In genomic region chr14:75247286-75247922, GRCh38 we compare ENCODE assay signal across 11 cellular contexts. TPM values are rescaled to one million over a fixed set of nuclear protein-coding genes. Genes with fewer than 3 reads are reported as not detected.
DNase-seq lines count a peak whose midpoint lies in the region; ATAC-seq and TF ChIP-seq lines count a peak whose summit lies in the region.
"Had no signal": no experiment of that assay in that cellular context is flagged by ENCODE, and none has a peak within 500 bp of the region (broad histone marks: within the 10 kb centered on the region; RNA-seq: fewer than 3 reads in every experiment).

No MANE protein-coding gene starts in this region.

- H3K4me3 ChIP-seq in psoas muscle (no peak overlapping the region), coronary artery (no peak overlapping the region)
- H3K4me3 ChIP-seq: lung, tibial nerve had no signal

- no peaks in the 10 kb centered on the region for H3K9me3 ChIP-seq in psoas muscle
- H3K9me3 ChIP-seq: tibial nerve had no signal

- no peaks in the 10 kb centered on the region for H3K9me3 Mint-ChIP-seq in activated T-helper 2 cell treated with anti-CD3 and anti-CD28 coated beads, Interferon-gamma antibody, Interleukin-2, Interleukin-4, amounts not matched to agents 10 μg/mL and 5 μg/mL and 100 μg/mL, durations not matched to agents 14 hours and 24 hours and 36 hours

- H3K27ac ChIP-seq in psoas muscle (peak overlapping the region; percentile 95), coronary artery (no peak overlapping the region), foreskin keratinocyte (no peak overlapping the region)
- H3K27ac ChIP-seq: tibial nerve had no signal

- no peaks in the 10 kb centered on the region for H3K36me3 Mint-ChIP-seq in activated T-helper 2 cell treated with anti-CD3 and anti-CD28 coated beads, Interferon-gamma antibody, Interleukin-2, Interleukin-4, amounts not matched to agents 10 μg/mL and 5 μg/mL and 100 μg/mL, durations not matched to agents 14 hours and 24 hours and 36 hours (ENCODE audit: low read depth)

- intact Hi-C loops in activated T-helper 2 cell treated with anti-CD3 and anti-CD28 coated beads, Interferon-gamma antibody, Interleukin-2, Interleukin-4, amounts not matched to agents 10 μg/mL and 5 μg/mL and 100 μg/mL, durations not matched to agents 14 hours and 24 hours and 36 hours (cut with micrococcal nuclease): loop anchor here (1.0 to 5.0 kb wide), 3 partner anchors 31 to 315 kb away; partner anchors contain the start of gene FOS
- intact Hi-C loops in psoas muscle (cut with DNase I) (loop anchor here in 1 of 2 donors (10.0 kb wide), 1 partner anchor 47 kb away; no protein-coding TSS in a partner anchor), left ventricle myocardium superior (cut with micrococcal nuclease) (no loop called here)

- H3K4me1 ChIP-seq in psoas muscle (peaks cover 35% of the 10 kb centered on the region), foreskin keratinocyte (peaks cover 5% of the 10 kb centered on the region)

- WGBS in psoas muscle, 3 donors: 66 to 72% (median 68%) methylated on average over 15 of the region's 15 CpGs

- TF ChIP-seq CTCF in psoas muscle (IDR thresholded peaks at IDR 0.05) (no peak), coronary artery (IDR thresholded peaks at IDR 0.05) (no peak), foreskin keratinocyte (conservative IDR thresholded peaks at IDR 0.05) (no peak)

- H3K27me3 ChIP-seq in psoas muscle (ENCODE audit: insufficient read depth in 3 of 3, low read length in 2 of 3) (no peaks in the 10 kb centered on the region), foreskin keratinocyte (no peaks in the 10 kb centered on the region)
- H3K27me3 ChIP-seq: tibial nerve had no signal

- H3K4me1 Mint-ChIP-seq in activated T-helper 2 cell treated with anti-CD3 and anti-CD28 coated beads, Interferon-gamma antibody, Interleukin-2, Interleukin-4, amounts not matched to agents 10 μg/mL and 5 μg/mL and 100 μg/mL, durations not matched to agents 14 hours and 24 hours and 36 hours (ENCODE audit: low read depth): peaks cover 47% of the 10 kb centered on the region

- peak; percentile 56 for DNase-seq in activated gamma-delta T cell treated with Interleukin-2 at 50 U/mL for 16 hours
- DNase-seq in activated gamma-delta T cell (lab: John Stamatoyannopoulos, UW): no peak
- peak; percentile 71 for DNase-seq in activated T-helper 2 cell treated with anti-CD3 and anti-CD28 coated beads, Interferon-gamma antibody, Interleukin-2, Interleukin-4, amounts not matched to agents 10 μg/mL and 5 μg/mL and 100 μg/mL, durations not matched to agents 14 hours and 24 hours and 36 hours (ENCODE audit: low spot score)
- DNase-seq in psoas muscle: no peak
- DNase-seq in coronary artery (ENCODE audit: low spot score): no peak
- no peak for DNase-seq in foreskin keratinocyte
- no peak for DNase-seq in left ventricle myocardium superior

- H3K27ac Mint-ChIP-seq in activated T-helper 2 cell treated with anti-CD3 and anti-CD28 coated beads, Interferon-gamma antibody, Interleukin-2, Interleukin-4, amounts not matched to agents 10 μg/mL and 5 μg/mL and 100 μg/mL, durations not matched to agents 14 hours and 24 hours and 36 hours: peak overlapping the region; percentile 66

- H3K36me3 ChIP-seq in psoas muscle (ENCODE audit: insufficient read depth in 1 of 2, low read depth in 1 of 2): no peaks in the 10 kb centered on the region
- H3K36me3 ChIP-seq: tibial nerve had no signal

- peak overlapping the region; percentile 50 for H3K4me3 Mint-ChIP-seq in activated T-helper 2 cell treated with anti-CD3 and anti-CD28 coated beads, Interferon-gamma antibody, Interleukin-2, Interleukin-4, amounts not matched to agents 10 μg/mL and 5 μg/mL and 100 μg/mL, durations not matched to agents 14 hours and 24 hours and 36 hours (ENCODE audit: low read depth)

- peaks cover 31% of the 10 kb centered on the region for H3K27me3 Mint-ChIP-seq in activated T-helper 2 cell treated with anti-CD3 and anti-CD28 coated beads, Interferon-gamma antibody, Interleukin-2, Interleukin-4, amounts not matched to agents 10 μg/mL and 5 μg/mL and 100 μg/mL, durations not matched to agents 14 hours and 24 hours and 36 hours (ENCODE audit: low read depth)

- no peak for ATAC-seq in psoas muscle
- ATAC-seq in foreskin keratinocyte: no peak
- ATAC-seq in left ventricle myocardium superior: no peak
- no peak for ATAC-seq in GM18519 (IDR thresholded peaks at IDR 0.05; ENCODE audit: low FRiP score, unreplicated experiment)
- ATAC-seq: Panc1 had no signal

RNA-seq across cellular contexts. Expression of gene FOS, which starts 31.2 kb away (rescaled TPM):
- total RNA-seq in activated T-helper 2 cell treated with anti-CD3 and anti-CD28 coated beads, Interferon-gamma antibody, Interleukin-2, Interleukin-4, amounts not matched to agents 10 μg/mL and 5 μg/mL and 100 μg/mL, durations not matched to agents 14 hours and 24 hours and 36 hours: 24.7 and 27.8 TPM in 2 replicates
- total RNA-seq in psoas muscle (100 to 1,000 TPM in 2 of 4 donors, 10 to 100 TPM in 2; 20.7 to 279 (median 95.1) TPM), foreskin keratinocyte (59.6 and 63.2 TPM in 2 replicates), left ventricle myocardium superior (25.4 TPM)
- polyA plus RNA-seq in psoas muscle (10 to 100 TPM; 15.5 to 51.0 (median 33.8) TPM), foreskin keratinocyte (24.5 and 33.4 TPM in 2 replicates)

Comparison
In these comparisons a context has a peak if more than half of its experiments do, and no peak if none do; other contexts are left out.
1. DNase-seq: peak in activated gamma-delta T cell treated with Interleukin-2 at 50 U/mL for 16 hours (single experiment) and activated T-helper 2 cell treated with anti-CD3 and anti-CD28 coated beads, Interferon-gamma antibody, Interleukin-2, Interleukin-4, amounts not matched to agents 10 μg/mL and 5 μg/mL and 100 μg/mL, durations not matched to agents 14 hours and 24 hours and 36 hours (single experiment); none in activated gamma-delta T cell (single experiment), psoas muscle (0 of 2), coronary artery (single experiment), foreskin keratinocyte (0 of 2) and left ventricle myocardium superior (single experiment).